Comparison of ENCODE assay signal across 31 cellular contexts in the genomic region with DNA sequence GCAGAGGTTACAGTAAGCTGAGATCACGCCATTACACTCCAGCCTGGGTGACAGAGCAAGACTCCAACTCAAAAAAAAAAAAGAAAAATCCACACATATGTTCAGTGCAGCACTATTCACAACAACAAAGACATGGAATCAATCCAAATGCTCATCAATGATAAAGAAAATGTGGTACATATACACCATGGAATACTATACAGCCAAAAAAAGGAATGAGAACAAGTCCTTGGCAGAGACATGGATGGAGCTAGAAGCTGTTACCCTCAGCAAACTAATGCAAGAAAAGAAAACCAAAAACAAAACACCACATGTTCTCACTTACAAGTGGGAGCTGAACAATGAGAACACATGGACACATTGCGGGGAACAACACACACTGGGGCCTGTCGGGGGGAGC. TPM values are rescaled to one million over a fixed set of nuclear protein-coding genes. Genes with fewer than 3 reads are reported as not detected.
DNase-seq lines count a peak whose midpoint lies in the region; TF ChIP-seq lines count a peak whose summit lies in the region.
"Had no signal": no experiment of that assay in that cellular context is flagged by ENCODE, and none has a peak within 500 bp of the region (broad histone marks: within the 10 kb centered on the region; RNA-seq: fewer than 3 reads in every experiment).

No MANE protein-coding gene starts in this region.

- H3K4me1 Mint-ChIP-seq in endothelial cell (ENCODE audit: unreplicated experiment): no peaks in the 10 kb centered on the region
- H3K4me1 Mint-ChIP-seq: B cell; CD14-positive monocyte; CD4-positive, alpha-beta memory T cell; CD8-positive, alpha-beta memory T cell had no signal

- CTCF ChIA-PET in HEK293 (lab: Yijun Ruan, JAX): no interaction called here

- no peak for TF ChIP-seq CTCF in HEK293 (tag by site-specific recombination; IDR thresholded peaks at IDR 0.05)
- TF ChIP-seq CTCF in endothelial cell (IDR thresholded peaks at IDR 0.05; ENCODE audit: unreplicated experiment): no peak

- peak overlapping the region; percentile 35 for H3K4me3 Mint-ChIP-seq in endothelial cell (ENCODE audit: unreplicated experiment)
- H3K4me3 Mint-ChIP-seq: B cell; CD14-positive monocyte; CD4-positive, alpha-beta memory T cell; CD4-positive, alpha-beta T cell; CD4-positive, CD25-positive, alpha-beta regulatory T cell; CD8-positive, alpha-beta memory T cell; CD8-positive, alpha-beta T cell had no signal

- H3K4me1 ChIP-seq in HEK293 (ENCODE audit: control insufficient read depth, insufficient read depth, low read length): no peaks in the 10 kb centered on the region
- H3K4me1 ChIP-seq: A549, BE2C, Caco-2 had no signal

- no peaks in the 10 kb centered on the region for H3K9me3 ChIP-seq in HEK293 (ENCODE audit: control insufficient read depth, insufficient read depth, low read depth, low read length)

- POLR2A ChIA-PET in HEK293 (lab: Yijun Ruan, JAX): no interaction called here

- H3K36me3 ChIP-seq in HEK293 (ENCODE audit: control insufficient read depth in 2 of 2, insufficient read depth in 1 of 2, low read length in 2 of 2): no peaks in the 10 kb centered on the region
- H3K36me3 ChIP-seq: BE2C; BLaER1 treated with 17β-estradiol and CSF1 and Interleukin-3, amounts not matched to agents 10 nM and 100 nM had no signal

- no peak overlapping the region for H3K27ac ChIP-seq in HEK293 (ENCODE audit: extremely low read depth, low read depth, low read length)
- H3K27ac ChIP-seq: 22Rv1; A549; BLaER1; BLaER1 treated with 17β-estradiol and CSF1 and Interleukin-3, amounts not matched to agents 10 nM and 100 nM; C4-2B had no signal

- H3K27ac Mint-ChIP-seq in endothelial cell (ENCODE audit: unreplicated experiment): no peak overlapping the region
- H3K27ac Mint-ChIP-seq: B cell; CD14-positive monocyte; CD4-positive, alpha-beta T cell; CD4-positive, CD25-positive, alpha-beta regulatory T cell; CD8-positive, alpha-beta memory T cell; CD8-positive, alpha-beta T cell had no signal

- peaks cover 1% of the 10 kb centered on the region for H3K27me3 Mint-ChIP-seq in endothelial cell (ENCODE audit: unreplicated experiment)
- H3K27me3 Mint-ChIP-seq: B cell; CD4-positive, CD25-positive, alpha-beta regulatory T cell had no signal

- no peaks in the 10 kb centered on the region for H3K36me3 Mint-ChIP-seq in endothelial cell (ENCODE audit: low read depth, unreplicated experiment)
- H3K36me3 Mint-ChIP-seq: CD14-positive monocyte; CD4-positive, alpha-beta memory T cell; CD4-positive, CD25-positive, alpha-beta regulatory T cell; CD8-positive, alpha-beta T cell had no signal

- DNase-seq in endothelial cell (ENCODE audit: low spot score) (no peak), NCI-H510A treated with DMSO at 0.1 percent for 48 hours (lab: John Stamatoyannopoulos, UW) (no peak), NCI-H510A (lab: John Stamatoyannopoulos, UW) (no peak)
- DNase-seq: 8988T; ACHN; AML-193; BE2C; C1 segment of cervical spinal cord; Caco-2; Calu3; CD4-positive, alpha-beta memory T cell; CD4-positive, alpha-beta T cell; CD4-positive, CD25-positive, alpha-beta regulatory T cell; CD8-positive, alpha-beta memory T cell; CD8-positive, alpha-beta T cell; COR-L47; DMS 273 treated with DMSO at 0.1 percent for 48 hours; DMS153; DMS53; DMS79; DMS79 treated with DMSO at 0.1 percent for 48 hours; DND-41; EL had no signal

- H3K4me3 ChIP-seq in HEK293 (ENCODE audit: low read depth, low read length): no peak overlapping the region
- H3K4me3 ChIP-seq: A549; BLaER1; BLaER1 treated with 17β-estradiol and CSF1 and Interleukin-3, amounts not matched to agents 10 nM and 100 nM had no signal

- H3K9me3 Mint-ChIP-seq in endothelial cell (ENCODE audit: unreplicated experiment): peaks cover 4% of the 10 kb centered on the region

TF ChIP-seq in HEK293, 187 proteins besides CTCF, POLR2A, EP300 and RAD21:
- TF ChIP-seq ZFP37 (tag by site-specific recombination; IDR thresholded peaks at IDR 0.05) (no peak), ZNF146 (tag by site-specific recombination; IDR thresholded peaks at IDR 0.05) (peak; percentile 75)
- TF ChIP-seq, protein P1, sequence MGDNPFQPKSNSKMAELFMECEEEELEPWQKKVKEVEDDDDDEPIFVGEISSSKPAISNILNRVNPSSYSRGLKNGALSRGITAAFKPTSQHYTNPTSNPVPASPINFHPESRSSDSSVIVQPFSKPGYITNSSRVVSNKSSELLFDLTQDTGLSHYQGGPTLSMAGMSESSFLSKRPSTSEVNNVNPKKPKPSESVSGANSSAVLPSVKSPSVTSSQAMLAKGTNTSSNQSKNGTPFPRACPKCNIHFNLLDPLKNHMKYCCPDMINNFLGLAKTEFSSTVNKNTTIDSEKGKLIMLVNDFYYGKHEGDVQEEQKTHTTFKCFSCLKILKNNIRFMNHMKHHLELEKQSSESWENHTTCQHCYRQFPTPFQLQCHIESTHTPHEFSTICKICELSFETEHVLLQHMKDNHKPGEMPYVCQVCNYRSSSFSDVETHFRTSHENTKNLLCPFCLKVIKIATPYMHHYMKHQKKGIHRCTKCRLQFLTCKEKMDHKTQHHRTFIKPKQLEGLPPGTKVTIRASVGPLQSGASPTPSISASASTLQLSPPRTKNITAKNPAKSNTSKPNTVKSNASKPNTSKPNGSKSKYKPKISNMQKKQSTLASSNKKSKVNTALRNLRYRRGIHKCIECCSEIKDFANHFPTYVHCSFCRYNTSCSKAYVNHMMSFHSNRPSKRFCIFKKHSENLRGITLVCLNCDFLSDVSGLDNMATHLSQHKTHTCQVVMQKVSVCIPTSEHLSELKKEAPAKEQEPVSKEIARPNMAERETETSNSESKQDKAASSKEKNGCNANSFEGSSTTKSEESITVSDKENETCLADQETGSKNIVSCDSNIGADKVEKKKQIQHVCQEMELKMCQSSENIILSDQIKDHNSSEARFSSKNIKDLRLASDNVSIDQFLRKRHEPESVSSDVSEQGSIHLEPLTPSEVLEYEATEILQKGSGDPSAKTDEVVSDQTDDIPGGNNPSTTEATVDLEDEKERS (tag by site-specific recombination; IDR thresholded peaks at IDR 0.05): peak; percentile 72; the same call in 1 of the 2 replicates

RNA-seq across cellular contexts. Expression of a gene that starts 25.5 kb away (rescaled TPM):
- total RNA-seq in endothelial cell (ENCODE audit: unreplicated experiment): 1.5 TPM
- total RNA-seq: CD4-positive, alpha-beta memory T cell; CD4-positive, alpha-beta T cell; CD4-positive, CD25-positive, alpha-beta regulatory T cell; CD8-positive, alpha-beta T cell had no signal

RNA-seq across cellular contexts. Expression of a gene that starts 54.6 kb away (rescaled TPM):
- 5.6 TPM for total RNA-seq in endothelial cell (ENCODE audit: unreplicated experiment)
- total RNA-seq: CD8-positive, alpha-beta T cell had no signal
